Comparison of ENCODE assay signal across 8 cellular contexts in the genomic region with DNA sequence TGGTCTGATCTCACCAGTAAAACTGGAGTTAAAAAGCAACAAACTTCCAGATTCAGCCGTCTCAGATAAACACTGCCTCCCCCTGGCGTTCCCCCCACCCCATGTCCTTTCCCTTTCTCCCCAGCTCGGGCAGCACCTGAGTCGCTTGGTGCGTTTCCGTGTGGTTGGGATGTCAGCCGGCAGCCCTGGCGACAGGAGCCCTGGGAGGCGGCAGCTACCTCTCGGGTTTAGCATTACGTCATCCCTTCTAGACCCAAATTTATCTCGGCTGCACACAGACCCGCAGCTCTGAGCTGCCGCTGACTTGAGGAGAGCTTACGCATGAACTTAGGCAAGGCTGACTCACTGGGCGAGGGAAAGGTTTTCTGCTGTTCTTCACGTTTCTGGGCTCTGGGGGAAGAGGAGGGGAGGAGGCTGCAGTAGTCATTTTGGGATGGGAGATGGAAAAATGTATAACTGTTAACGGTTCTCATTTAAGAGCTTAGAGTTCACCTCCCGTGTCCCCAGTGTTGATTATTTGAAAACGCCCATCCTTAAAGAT. TPM values are rescaled to one million over a fixed set of nuclear protein-coding genes. Genes with fewer than 3 reads are reported as not detected.
A peak's percentile ranks its signal among the peaks of the same experiment; 100 is the strongest.
DNase-seq lines count a peak whose midpoint lies in the region; ATAC-seq and TF ChIP-seq lines count a peak whose summit lies in the region.

No MANE protein-coding gene starts in this region.

- TF ChIP-seq CTCF in AG04450 (IDR thresholded peaks at IDR 0.05; ENCODE audit: low read depth, low read length) (peak; percentile 43), epithelial cell of esophagus (IDR thresholded peaks at IDR 0.05; ENCODE audit: insufficient read depth, low read depth, low read length, missing control alignments) (peak; percentile 8)

- H3K27me3 ChIP-seq in AG04450 (ENCODE audit: control insufficient read depth, insufficient read depth, low read length) (no peaks in the 10 kb centered on the region), muscle layer of colon (ENCODE audit: control insufficient read depth in 1 of 2, insufficient read depth in 2 of 2, low read length in 2 of 2) (no peaks in the 10 kb centered on the region)

- peak overlapping the region; percentile 44 for H3K9ac ChIP-seq in muscle layer of colon (ENCODE audit: low read length)

- H3K9me3 ChIP-seq in AG04450 (ENCODE audit: control insufficient read depth, insufficient read depth, low read length) = no peaks in the 10 kb centered on the region; the same call in 1 of the 2 replicates
- H3K9me3 ChIP-seq in muscle layer of colon (ENCODE audit: low read length) = no peaks in the 10 kb centered on the region

- CTCF ChIA-PET in AG04450 (lab: Charles Lee) = interaction anchor here (0.5 to 2.5 kb wide), 13 partner anchors 8 to 341 kb away, joined by 3 to 24 read pairs (median 5); no protein-coding TSS in a partner anchor

- H3K4me3 ChIP-seq in AG04450 (ENCODE audit: low read depth, low read length) (peak overlapping the region; percentile 69), epithelial cell of esophagus (ENCODE audit: low read length) (peak overlapping the region; percentile 12), muscle layer of colon (ENCODE audit: low read depth in 1 of 2, low read length in 2 of 2) (peak overlapping the region; percentile 21 to 24)

- peaks cover 40% of the 10 kb centered on the region for H3K4me1 ChIP-seq in muscle layer of colon (ENCODE audit: insufficient read depth, low read length)

- no peaks in the 10 kb centered on the region for H3K36me3 ChIP-seq in muscle layer of colon (ENCODE audit: insufficient read depth, low read length)

- POLR2A ChIA-PET in AG04450 (lab: Yijun Ruan, JAX) = interaction anchor here (0.6 to 1.9 kb wide), 4 partner anchors 9 to 19 kb away, joined by 3 to 19 read pairs (median 4); no protein-coding TSS in a partner anchor

- DNase-seq in AG04450 (ENCODE audit: low read depth, low spot score) (peak; percentile 88), NOMO-1 treated with dmso at 0.1 percent for 144 hours (lab: John Stamatoyannopoulos, UW; ENCODE audit: unreplicated experiment) (peak; percentile 71), activated T-cell treated with anti-CD3 and anti-CD28 coated beads for 4 hours (peak; percentile 66), epithelial cell of esophagus (ENCODE audit: low read depth) (peak; percentile 92)
- DNase-seq in stimulated activated naive CD4-positive, alpha-beta T cell (lab: John Stamatoyannopoulos, UW) = peak; percentile 52 to 72 (median 64)

- peak overlapping the region; percentile 97 for H3K27ac ChIP-seq in AG04450 (ENCODE audit: low read depth, low read length)
- peak overlapping the region; percentile 42 for H3K27ac ChIP-seq in muscle layer of colon (ENCODE audit: low read depth, low read length)

- ATAC-seq in GM18858 (IDR thresholded peaks at IDR 0.05; ENCODE audit: unreplicated experiment) (peak; percentile 49), HG03135 (IDR thresholded peaks at IDR 0.05; ENCODE audit: unreplicated experiment) (peak; percentile 46)

RNA-seq across cellular contexts. Expression of gene MXI1, which starts 14.4 kb away (rescaled TPM):
- 13.7 and 17.3 TPM in 2 replicates for polyA plus RNA-seq in AG04450 (2011; rRNA removed)
- polyA minus RNA-seq in AG04450 (2011; rRNA and poly(A)+ RNA removed) = 12.0 and 13.5 TPM in 2 replicates

Comparison
In these comparisons a context has a peak if more than half of its experiments do, and no peak if none do; other contexts are left out.
1. Peak in every context shown above with its lines: DNase-seq, ATAC-seq, H3K4me3 ChIP-seq and H3K27ac ChIP-seq.
2. H3K4me3 ChIP-seq: peak in every context shown above with its lines; median percentile 69 in AG04450; 22 in muscle layer of colon; 12 in epithelial cell of esophagus.